7 cellular contexts compared by ENCODE assay signal in genomic region chr1:39955547-39956539, GRCh38. TPM values are rescaled to one million over a fixed set of nuclear protein-coding genes. Genes with fewer than 3 reads are reported as not detected.
DNase-seq lines count a peak whose midpoint lies in the region; ATAC-seq, FAIRE-seq and TF ChIP-seq lines count a peak whose summit lies in the region.

No MANE protein-coding gene starts in this region.

- no peak; the same call in 1 of the 2 replicates for TF ChIP-seq POLR2A in GM12891 (IDR thresholded peaks at IDR 0.05; ENCODE audit: low read depth, low read length)
- TF ChIP-seq POLR2A in lower leg skin (IDR thresholded peaks at IDR 0.05): no peak

- H3K4me3 ChIP-seq in WERI-Rb-1 (ENCODE audit: low read depth, low read length): peak overlapping the region; percentile 71
- H3K4me3 ChIP-seq in lower leg skin (ENCODE audit: low read depth, poor library complexity, severe bottlenecking): peak overlapping the region; percentile 47

- intact Hi-C loops in lower leg skin (cut with DNase I; ENCODE audit: low total_unique reads): no loop called here

- peaks cover 6% of the 10 kb centered on the region; the same call in 1 of the 2 replicates for H3K36me3 ChIP-seq in WERI-Rb-1

- no peaks in the 10 kb centered on the region for H3K9me3 ChIP-seq in WERI-Rb-1 (ENCODE audit: severe bottlenecking)

- DNase-seq in GM12891 (ENCODE audit: insufficient read length, low spot score): peak; percentile 61
- peak; percentile 34 to 43 for DNase-seq in NCI-H187 (lab: John Stamatoyannopoulos, UW)
- DNase-seq in WERI-Rb-1: peak; percentile 78
- peak; percentile 18 for DNase-seq in central memory CD4-positive, alpha-beta T cell
- peak in 1 of 2 donors; percentile 45 for DNase-seq in lower leg skin (ENCODE audit: low spot score in 2 of 2)
- DNase-seq in stimulated activated CD8-positive, alpha-beta memory T cell treated with anti-CD3 and anti-CD28 coated beads, Interleukin-15, amount 100 ng/mL, for 4 hours (ENCODE audit: low read depth in 2 of 2): peak; percentile 41 to 65

- H3K27ac ChIP-seq in WERI-Rb-1: peak overlapping the region; percentile 32

- H3K27me3 ChIP-seq in WERI-Rb-1 (ENCODE audit: insufficient read depth, low read depth, severe bottlenecking): no peaks in the 10 kb centered on the region

- FAIRE-seq in GM12891 (lab: Jason Lieb, UNC): peak; percentile 90

- TF ChIP-seq CTCF in WERI-Rb-1 (IDR thresholded peaks at IDR 0.05; ENCODE audit: low read depth, low read length) (no peak), lower leg skin (IDR thresholded peaks at IDR 0.05) (no peak)

- ATAC-seq in HG02759 (IDR thresholded peaks at IDR 0.05; ENCODE audit: unreplicated experiment): peak; percentile 37

- WGBS in lower leg skin, 2 donors: 4 to 7% methylated on average over 31 to 33 of the region's 36 CpGs

TF ChIP-seq in GM12891, 5 proteins besides CTCF, POLR2A, EP300 and RAD21:
- TF ChIP-seq TAF1 (IDR thresholded peaks at IDR 0.05; ENCODE audit: low read depth, low read length): no peak
- no peak for TF ChIP-seq SPI1 (IDR thresholded peaks at IDR 0.05; ENCODE audit: low read depth, low read length)
- no peak for TF ChIP-seq PAX5 (IDR thresholded peaks at IDR 0.05; ENCODE audit: insufficient read depth, low read length, severe bottlenecking)
- no peak for TF ChIP-seq POLR2AphosphoS5 (IDR thresholded peaks at IDR 0.05; ENCODE audit: low read depth, low read length)
- no peak; the same call in 1 of the 2 replicates for TF ChIP-seq POU2F2 (IDR thresholded peaks at IDR 0.05; ENCODE audit: low read depth, low read length)

RNA-seq across cellular contexts. Expression of gene MFSD2A, which starts 0.9 kb away (rescaled TPM):
- 10.4 TPM for polyA plus RNA-seq in GM12891 (2012; ENCODE audit: low read depth, missing spikeins)
- 100 to 1,000 TPM; 103 to 209 (median 131) TPM for total RNA-seq in lower leg skin

RNA-seq across cellular contexts. Expression of gene MYCL, which starts 54.1 kb away (rescaled TPM):
- polyA plus RNA-seq in GM12891 (2012; ENCODE audit: low read depth, missing spikeins): 1.2 TPM
- total RNA-seq in lower leg skin: 100 to 1,000 TPM in 3 of 4 donors, 10 to 100 TPM in 1; 66.9 to 178 (median 123) TPM
